14 cellular contexts compared by ENCODE assay signal in genomic region chr2:134198006-134198634, GRCh38. TPM values are rescaled to one million over a fixed set of nuclear protein-coding genes. Genes with fewer than 3 reads are reported as not detected.
DNase-seq lines count a peak whose midpoint lies in the region; ATAC-seq, FAIRE-seq and TF ChIP-seq lines count a peak whose summit lies in the region.
"Had no signal": no experiment of that assay in that cellular context is flagged by ENCODE, and none has a peak within 500 bp of the region (broad histone marks: within the 10 kb centered on the region; RNA-seq: fewer than 3 reads in every experiment).

No MANE protein-coding gene starts in this region.

- H3K27me3 ChIP-seq in K562 (ENCODE audit: control insufficient read depth in 2 of 2, insufficient read depth in 2 of 2, low read length in 2 of 2): no peaks in the 10 kb centered on the region
- no peaks in the 10 kb centered on the region for H3K27me3 ChIP-seq in stomach
- H3K27me3 ChIP-seq: left lung had no signal

- H3K9ac ChIP-seq in K562 (ENCODE audit: insufficient read depth in 1 of 2, low read depth in 2 of 2, low read length in 2 of 2): no peak overlapping the region

- ATAC-seq in activated naive CD4-positive, alpha-beta T cell treated with anti-CD3 and anti-CD28 coated beads, Interleukin-2, amount 50 U/mL, for 72 hours: peak; percentile 43 to 44
- ATAC-seq in HG02884 (IDR thresholded peaks at IDR 0.05; ENCODE audit: unreplicated experiment) (peak; percentile 52), K562 (no peak), GM18870 (IDR thresholded peaks at IDR 0.05; ENCODE audit: unreplicated experiment) (no peak)
- ATAC-seq: left lung had no signal

- DNase-seq in activated naive CD4-positive, alpha-beta T cell treated with anti-CD3 and anti-CD28 coated beads, Interleukin-2, amount 50 U/mL, for 72 hours (ENCODE audit: low spot score in 2 of 2): no peak
- DNase-seq in activated naive CD4-positive, alpha-beta T cell treated with anti-CD3 and anti-CD28 coated beads, Interleukin-2, amount 10 ng/mL, durations not matched to agents 7 days and 5 days: no peak
- no peak for DNase-seq in K562 (ENCODE audit: extremely low read depth in 1 of 4, low spot score in 3 of 4)
- DNase-seq in stomach: peak; percentile 41
- DNase-seq in mucosa of gallbladder (ENCODE audit: low spot score): no peak
- no peak for DNase-seq in NCI-H2227 treated with DMSO at 0.1 percent for 48 hours (lab: John Stamatoyannopoulos, UW)
- DNase-seq: left lung, NCI-H1105, NCI-H446 treated with DMSO at 0.1 percent for 48 hours, T1000 had no signal

- in situ Hi-C loops in K562 (cut with MboI): no loop called here

- intact Hi-C loops in K562 (cut with micrococcal nuclease): loop anchor here (5.0 kb wide), 1 partner anchor 51 kb away; no protein-coding TSS in a partner anchor
- intact Hi-C loops in stomach (cut with DNase I; ENCODE audit: low total_unique reads): no loop called here

- peak overlapping the region; percentile 60 to 91 for H3K27ac Mint-ChIP-seq in activated naive CD4-positive, alpha-beta T cell treated with anti-CD3 and anti-CD28 coated beads, Interleukin-2, amount 50 U/mL, for 72 hours
- no peak overlapping the region for H3K27ac Mint-ChIP-seq in activated naive CD4-positive, alpha-beta T cell treated with anti-CD3 and anti-CD28 coated beads, Interleukin-2, amount 10 ng/mL, durations not matched to agents 7 days and 5 days

- no peaks in the 10 kb centered on the region for H3K9me1 ChIP-seq in K562 (ENCODE audit: control insufficient read depth, insufficient read depth, low read length)

- TF ChIP-seq EP300 in K562 (IDR thresholded peaks at IDR 0.05; ENCODE audit: low read length): no peak
- TF ChIP-seq EP300 in stomach (IDR thresholded peaks at IDR 0.05): no peak

- H3K36me3 Mint-ChIP-seq in activated naive CD4-positive, alpha-beta T cell treated with anti-CD3 and anti-CD28 coated beads, Interleukin-2, amount 50 U/mL, for 72 hours: peaks cover 0 to 5% of the 10 kb centered on the region in 2 donors
- H3K36me3 Mint-ChIP-seq in activated naive CD4-positive, alpha-beta T cell treated with anti-CD3 and anti-CD28 coated beads, Interleukin-2, amount 10 ng/mL, durations not matched to agents 7 days and 5 days: no peaks in the 10 kb centered on the region

- POLR2A ChIA-PET in K562 (lab: Yijun Ruan, JAX): no interaction called here

- CTCF ChIA-PET in activated naive CD4-positive, alpha-beta T cell treated with anti-CD3 and anti-CD28 coated beads, Interleukin-2, amount 10 ng/mL, durations not matched to agents 7 days and 5 days (lab: Charles Lee): interaction anchor here (0.7 to 5.0 kb wide), 4 partner anchors 9 to 214 kb away, joined by 4 to 34 read pairs (median 4); no protein-coding TSS in a partner anchor
- CTCF ChIA-PET in K562 (lab: Yijun Ruan, JAX; ENCODE audit: low intra/inter-chr PET ratio): interaction anchor here (0.5 kb wide), 1 partner anchor 80 kb away, joined by 3 read pairs; no protein-coding TSS in a partner anchor

- H3K4me2 ChIP-seq in K562 (ENCODE audit: insufficient read depth, low read length): no peak overlapping the region

- H3K9me3 Mint-ChIP-seq in activated naive CD4-positive, alpha-beta T cell treated with anti-CD3 and anti-CD28 coated beads, Interleukin-2, amount 50 U/mL, for 72 hours: peaks cover 0 to 5% of the 10 kb centered on the region in 2 donors
- H3K9me3 Mint-ChIP-seq in activated naive CD4-positive, alpha-beta T cell treated with anti-CD3 and anti-CD28 coated beads, Interleukin-2, amount 10 ng/mL, durations not matched to agents 7 days and 5 days: no peaks in the 10 kb centered on the region

- H3K79me2 ChIP-seq in K562 (ENCODE audit: control insufficient read depth, insufficient read depth, low read length): no peaks in the 10 kb centered on the region

- BruUV-seq in K562 (replicated peaks; lab: Mats Ljungman, UMichigan): no TSS peak

- H3K27ac ChIP-seq in K562 (ENCODE audit: extremely low read depth, low read depth, low read length) (no peak overlapping the region), stomach (peak overlapping the region in 4 of 5 donors; percentile 25 to 66 (median 35))
- H3K27ac ChIP-seq: left lung had no signal

- peak overlapping the region; percentile 34; the same call in 1 of the 2 replicates for H2AFZ ChIP-seq in K562 (ENCODE audit: low read depth, low read length)

- no peak overlapping the region for H3K4me3 Mint-ChIP-seq in activated naive CD4-positive, alpha-beta T cell treated with anti-CD3 and anti-CD28 coated beads, Interleukin-2, amount 10 ng/mL, durations not matched to agents 7 days and 5 days

- WGBS in K562 (ENCODE audit: insufficient coverage, low coverage, missing lambda C conversion rate): 11% methylated on average over 1 of the region's 1 CpG
- 22 to 73% (median 44%) methylated on average over 1 of the region's 1 CpG for WGBS in stomach, 5 donors

- no peak for TF ChIP-seq POLR2A in K562 (conservative IDR thresholded peaks at IDR 0.05)
- TF ChIP-seq POLR2A in stomach (IDR thresholded peaks at IDR 0.05): no peak

- no peaks in the 10 kb centered on the region for H3K36me3 ChIP-seq in K562 (ENCODE audit: control insufficient read depth, insufficient read depth, low read length)
- no peaks in the 10 kb centered on the region for H3K36me3 ChIP-seq in stomach
- H3K36me3 ChIP-seq: left lung had no signal

- FAIRE-seq in K562 (lab: Jason Lieb, UNC): no peak
- FAIRE-seq: G401.6, RCC 7860 had no signal

- no peak for TF ChIP-seq RAD21 in K562 (CRISPR knock-in tag; conservative IDR thresholded peaks at IDR 0.05 in 1 of 2, IDR thresholded peaks at IDR 0.05 in 1 of 2)

- peaks cover 33% of the 10 kb centered on the region for H3K4me1 Mint-ChIP-seq in activated naive CD4-positive, alpha-beta T cell treated with anti-CD3 and anti-CD28 coated beads, Interleukin-2, amount 10 ng/mL, durations not matched to agents 7 days and 5 days

- no peaks in the 10 kb centered on the region for H3K27me3 Mint-ChIP-seq in activated naive CD4-positive, alpha-beta T cell treated with anti-CD3 and anti-CD28 coated beads, Interleukin-2, amount 10 ng/mL, durations not matched to agents 7 days and 5 days

- H3K9me3 ChIP-seq in K562 (replicated peaks; ENCODE audit: control insufficient read depth, insufficient read depth, low read depth, low read length) (no peaks in the 10 kb centered on the region), stomach (no peaks in the 10 kb centered on the region)
- H3K9me3 ChIP-seq: left lung had no signal

- H3K4me1 ChIP-seq in K562 (replicated peaks in 1 of 2; ENCODE audit: control insufficient read depth in 2 of 2, insufficient read depth in 2 of 2, low read length in 2 of 2): peaks cover 0 to 41% of the 10 kb centered on the region in 2 experiments; a peak in 4 of 5 replicates
- H3K4me1 ChIP-seq in stomach: peaks cover 4 to 66% (median 48%) of the 10 kb centered on the region in 4 donors

- 0 out of 2 replicates have a peak, but pooled peaks cover 4% of the 10 kb centered on the region for H4K20me1 ChIP-seq in K562 (replicated peaks; ENCODE audit: control insufficient read depth, insufficient read depth, low read length)

- no peak for TF ChIP-seq CTCF in K562 (IDR thresholded peaks at IDR 0.05 in 2 of 3, conservative IDR thresholded peaks at IDR 0.05 in 1 of 3; ENCODE audit: insufficient read depth in 2 of 3, low read depth in 1 of 3, low read length in 3 of 3)
- no peak for TF ChIP-seq CTCF in stomach (IDR thresholded peaks at IDR 0.05)

- no peak overlapping the region for H3K4me3 ChIP-seq in K562
- no peak overlapping the region for H3K4me3 ChIP-seq in stomach
- H3K4me3 ChIP-seq: left lung had no signal

TF ChIP-seq in K562, 482 proteins besides CTCF, POLR2A, EP300 and RAD21 (continues in another document):
- TF ChIP-seq C11orf30 (IDR thresholded peaks at IDR 0.05; ENCODE audit: low read depth): no peak
- no peak for TF ChIP-seq ZBTB34 (CRISPR knock-in tag; IDR thresholded peaks at IDR 0.05)
- TF ChIP-seq BACH1 (tag; IDR thresholded peaks at IDR 0.05): no peak
- no peak for TF ChIP-seq SETDB1 (IDR thresholded peaks at IDR 0.05; ENCODE audit: low read length)
- TF ChIP-seq ZNF507 (tag; conservative IDR thresholded peaks at IDR 0.05): no peak
- TF ChIP-seq BCL6 (CRISPR knock-in tag; IDR thresholded peaks at IDR 0.05): no peak
- TF ChIP-seq SREBF1 (IDR thresholded peaks at IDR 0.05; ENCODE audit: borderline replicate concordance, low read depth, low read length): no peak

RNA-seq across cellular contexts. Expression of gene MGAT5, which starts 55.8 kb away (rescaled TPM):
- total RNA-seq in activated naive CD4-positive, alpha-beta T cell treated with anti-CD3 and anti-CD28 coated beads, Interleukin-2, amount 50 U/mL, for 72 hours: 10 to 100 TPM; 11.8 to 13.2 TPM
- 26.5 and 52.3 TPM in 2 replicates for total RNA-seq in K562 (2011; cell fraction: chromatin; rRNA removed; ENCODE audit: low replicate concordance)
- 30.8 and 33.2 TPM in 2 replicates for total RNA-seq in K562 (2011; cell fraction: nucleolus; rRNA removed)
- 24.4 and 30.8 TPM in 2 replicates for total RNA-seq in K562 (2011; cell fraction: nucleoplasm; rRNA removed)
- total RNA-seq in K562 (2014; rRNA removed) (10.4 and 13.2 TPM in 2 replicates), K562 (2014; rRNA removed; fragmentation: Illumina TruSeq; extraction: Trizol) (11.6 and 14.2 TPM in 2 replicates), K562 (2015; rRNA removed; fragmentation: Illumina TruSeq; extraction: Trizol) (10.9 and 11.6 TPM in 2 replicates), K562 (2021) (18.6 and 22.6 TPM in 2 replicates), stomach (100 to 1,000 TPM in 1 of 5 donors, 10 to 100 TPM in 4; 35.0 to 125 (median 75.8) TPM), mucosa of gallbladder (152 TPM)
- polyA plus RNA-seq in K562 (2011; rRNA removed) (8.2 and 8.3 TPM in 2 replicates), K562 (2014; fragmentation: Illumina TruSeq; extraction: Trizol) (10.1 and 11.1 TPM in 2 replicates), K562 (2014; fragmentation: Nextera tagmentation; extraction: Ambion mirVana) (1 to 10 TPM; 1.6 to 2.1 TPM), K562 (2014; rRNA removed) (5.6 and 7.3 TPM in 2 replicates), stomach (1 to 10 TPM; 3.9 to 5.4 (median 4.4) TPM)
- 4.6 and 11.8 TPM in 2 replicates for polyA plus RNA-seq in K562 (2011; cell fraction: cytosol; rRNA removed)
- polyA plus RNA-seq in K562 (2011; cell fraction: nucleus; rRNA removed): 9.4 and 11.3 TPM in 2 replicates
- polyA plus RNA-seq in K562 (2012): 12.7 and 17.8 TPM in 2 replicates
- polyA minus RNA-seq in K562 (2011; rRNA and poly(A)+ RNA removed): 30.6 and 54.6 TPM in 2 replicates
- polyA minus RNA-seq in K562 (2011; cell fraction: cytosol; rRNA and poly(A)+ RNA removed): 13.0 and 14.3 TPM in 2 replicates
- polyA minus RNA-seq in K562 (2011; cell fraction: nucleus; rRNA and poly(A)+ RNA removed): 21.1 and 52.9 TPM in 2 replicates

Comparison
In these comparisons a context has a peak if more than half of its experiments do, and no peak if none do; other contexts are left out.
1. ATAC-seq: peak in activated naive CD4-positive, alpha-beta T cell treated with anti-CD3 and anti-CD28 coated beads, Interleukin-2, amount 50 U/mL, for 72 hours (2 of 2) and HG02884 (single experiment); none in K562 (single experiment) and GM18870 (single experiment).